In the genomic region with DNA sequence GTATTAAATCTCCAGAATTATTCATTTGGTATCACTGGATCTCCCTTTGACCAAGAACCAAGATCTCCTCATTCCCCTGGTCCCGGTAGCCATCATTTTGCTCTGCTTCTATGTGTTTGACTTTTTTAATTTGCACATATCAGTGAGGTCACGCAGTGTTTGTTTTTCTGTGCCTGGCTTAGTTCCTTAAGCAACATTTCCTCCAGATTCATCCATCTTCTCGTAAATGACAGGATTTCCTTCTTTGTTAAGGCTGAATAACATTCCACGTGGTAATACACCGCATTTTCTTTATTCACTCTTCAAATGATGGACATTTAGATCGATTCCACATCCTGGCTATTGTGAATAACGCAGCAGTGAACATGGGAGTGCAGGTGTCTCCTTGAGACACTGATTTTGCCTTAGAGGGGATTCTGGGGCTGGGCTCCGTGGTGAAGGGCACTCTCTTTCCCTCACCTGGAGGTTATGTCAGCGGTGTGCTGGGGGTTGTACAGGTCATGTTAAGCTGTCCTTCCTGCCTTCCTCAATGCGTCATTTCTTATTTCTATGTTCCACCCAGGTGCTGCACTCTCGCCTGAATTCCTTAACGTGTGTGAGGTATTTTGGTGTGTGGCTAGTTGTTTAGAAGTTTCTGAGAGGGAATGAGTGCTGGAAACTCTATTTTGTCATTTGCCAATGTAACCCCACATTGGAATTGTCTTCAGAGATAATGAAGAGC, we compare ENCODE assay signal across 1 cellular context.
TF ChIP-seq lines count a peak whose summit lies in the region.

No MANE protein-coding gene starts in this region.

TF ChIP-seq in IMR-90, 13 proteins besides CTCF, POLR2A, EP300 and RAD21:
- TF ChIP-seq MAZ (IDR thresholded peaks at IDR 0.05; ENCODE audit: borderline replicate concordance, low read depth, low read length) (no peak), CEBPB (IDR thresholded peaks at IDR 0.05; ENCODE audit: low read depth, low read length) (peak; percentile 47; the same call in 1 of the 2 replicates)
